ENCODE assay signal across 22 cellular contexts in genomic region chr5:137278476-137278875, GRCh38.
"Had no signal": no experiment of that assay in that cellular context is flagged by ENCODE, and none has a peak within 500 bp of the region (broad histone marks: within the 10 kb centered on the region; RNA-seq: fewer than 3 reads in every experiment).

No MANE protein-coding gene starts in this region.

- H3K27ac Mint-ChIP-seq: natural killer cell; progenitor cell of endocrine pancreas; stimulated activated effector memory CD8-positive, alpha-beta T cell treated with anti-CD3 and anti-CD28 coated beads, Interleukin-12 subunit alpha, Interleukin-12 subunit beta, amount 100 ng/mL, for 72 hours; type B pancreatic cell had no signal

- H3K9me3 Mint-ChIP-seq: neural crest cell; stimulated activated effector memory CD8-positive, alpha-beta T cell treated with anti-CD3 and anti-CD28 coated beads, Interleukin-12 subunit alpha, Interleukin-12 subunit beta, amount 100 ng/mL, for 72 hours; type B pancreatic cell had no signal

- H3K4me1 Mint-ChIP-seq: natural killer cell; neural crest cell; stimulated activated effector memory CD8-positive, alpha-beta T cell treated with anti-CD3 and anti-CD28 coated beads, Interleukin-12 subunit alpha, Interleukin-12 subunit beta, amount 100 ng/mL, for 72 hours had no signal

- H3K4me3 Mint-ChIP-seq: natural killer cell; neural crest cell; stimulated activated effector memory CD8-positive, alpha-beta T cell treated with anti-CD3 and anti-CD28 coated beads, Interleukin-12 subunit alpha, Interleukin-12 subunit beta, amount 100 ng/mL, for 72 hours; type B pancreatic cell had no signal

- FAIRE-seq: islet of Langerhans, pancreas, urothelium cell line had no signal

- H3K36me3 Mint-ChIP-seq: natural killer cell; stimulated activated effector memory CD8-positive, alpha-beta T cell treated with anti-CD3 and anti-CD28 coated beads, Interleukin-12 subunit alpha, Interleukin-12 subunit beta, amount 100 ng/mL, for 72 hours; type B pancreatic cell had no signal

- DNase-seq: colonic mucosa; dermis blood vessel endothelial cell; gastrocnemius medialis; heart right ventricle; hypothalamus; kidney glomerular epithelial cell; mucosa of descending colon; natural killer cell; occipital lobe; pancreas; right cardiac atrium; stimulated activated CD4-positive, alpha-beta T cell treated with anti-CD3 and anti-CD28 coated beads, Interleukin-4, amount 100 ng/mL, for 1 hour; stimulated activated CD8-positive, alpha-beta memory T cell treated with anti-CD3 and anti-CD28 coated beads, Interleukin-4, amount 100 ng/mL, for 48 hours; stimulated activated naive CD8-positive, alpha-beta T cell treated with anti-CD3 and anti-CD28 coated beads, Interleukin-15, Interleukin-2, amounts not matched to agents 100 U/mL and 50 U/mL, for 24 hours; thyroid gland had no signal

- H3K4me3 ChIP-seq: colonic mucosa, gastrocnemius medialis, heart right ventricle, mucosa of descending colon, pancreas, suprapubic skin, thyroid gland had no signal
